Comparison of ENCODE assay signal across 20 cellular contexts in the genomic region with DNA sequence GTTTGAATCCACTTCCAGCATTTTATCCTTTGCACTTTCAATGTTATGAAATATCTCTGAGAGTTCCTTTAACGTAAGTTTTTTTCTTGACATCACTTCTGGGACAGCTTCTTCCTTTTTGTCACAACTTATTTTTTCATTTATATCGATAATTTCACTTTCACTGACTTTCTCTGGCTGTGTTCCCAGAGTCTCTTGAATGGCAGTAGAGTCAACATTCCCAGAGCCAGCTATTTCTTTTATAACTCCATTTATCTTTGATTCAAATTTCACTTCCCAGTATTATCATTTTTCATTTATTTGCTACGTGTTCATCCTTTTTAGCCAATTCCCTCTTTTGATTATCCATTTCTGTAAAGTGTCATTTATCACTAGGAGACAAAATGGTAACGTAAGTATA.
DNase-seq lines count a peak whose midpoint lies in the region; ATAC-seq lines count a peak whose summit lies in the region.
"Had no signal": no experiment of that assay in that cellular context is flagged by ENCODE, and none has a peak within 500 bp of the region (broad histone marks: within the 10 kb centered on the region; RNA-seq: fewer than 3 reads in every experiment).

No MANE protein-coding gene starts in this region.

- H3K27me3 ChIP-seq in adipocyte (replicated peaks; ENCODE audit: control insufficient read depth, insufficient read depth, low read length) = no peaks in the 10 kb centered on the region
- H3K27me3 ChIP-seq: BE2C had no signal

- no peaks in the 10 kb centered on the region for H3K4me1 ChIP-seq in adipocyte (ENCODE audit: control insufficient read depth, insufficient read depth, low read length)
- H3K4me1 ChIP-seq: HAP-1 had no signal

- ATAC-seq in left lobe of liver (peak; percentile 50), left cardiac atrium (no peak), GM18498 (IDR thresholded peaks at IDR 0.05; ENCODE audit: unreplicated experiment) (no peak)

- H3K9ac ChIP-seq in adipocyte (ENCODE audit: low read length) = peak overlapping the region; percentile 11
- H3K9ac ChIP-seq: GM23248, KMS-11 had no signal

- peak overlapping the region; percentile 61 for H3K4me3 ChIP-seq in adipocyte (ENCODE audit: low read length)
- H3K4me3 ChIP-seq: GM23248, HAP-1, SK-N-MC had no signal

- DNase-seq in NCI-H2081 treated with DMSO at 0.1 percent for 48 hours (lab: John Stamatoyannopoulos, UW) (peak; percentile 7), NCI-H2081 (lab: John Stamatoyannopoulos, UW) (no peak), adipocyte (ENCODE audit: low read depth) (no peak), left lobe of liver (ENCODE audit: low spot score) (no peak), left cardiac atrium (no peak)
- DNase-seq in activated CD4-positive, alpha-beta T cell treated with anti-CD3 and anti-CD28 coated beads, Interleukin-2, amount 50 U/mL, for 1 hour = no peak
- DNase-seq: BE2C; CD4-positive, CD25-positive, alpha-beta regulatory T cell; COR-L47; DMS153; GF-D8; GM23248; NCI-H1694 treated with DMSO at 0.1 percent for 48 hours; NCI-H345; NCI-H526 treated with DMSO at 0.1 percent for 48 hours; SHP77 had no signal

- no peaks in the 10 kb centered on the region for H3K36me3 ChIP-seq in adipocyte (ENCODE audit: control insufficient read depth, insufficient read depth, low read length, severe bottlenecking)
- H3K36me3 ChIP-seq: BE2C, HAP-1 had no signal

- intact Hi-C loops in left cardiac atrium (cut with DNase I) = no loop called here

- no peaks in the 10 kb centered on the region for H3K9me3 ChIP-seq in adipocyte (ENCODE audit: control insufficient read depth, low read length)
- H3K9me3 ChIP-seq: BE2C, HAP-1 had no signal
